ENCODE assay signal across 2 cellular contexts in genomic region chr16:1659071-1659470, GRCh38.
TF ChIP-seq lines count a peak whose summit lies in the region.

No MANE protein-coding gene starts in this region.

TF ChIP-seq in HEK293, 187 proteins besides CTCF, POLR2A, EP300 and RAD21:
- TF ChIP-seq, protein P1, sequence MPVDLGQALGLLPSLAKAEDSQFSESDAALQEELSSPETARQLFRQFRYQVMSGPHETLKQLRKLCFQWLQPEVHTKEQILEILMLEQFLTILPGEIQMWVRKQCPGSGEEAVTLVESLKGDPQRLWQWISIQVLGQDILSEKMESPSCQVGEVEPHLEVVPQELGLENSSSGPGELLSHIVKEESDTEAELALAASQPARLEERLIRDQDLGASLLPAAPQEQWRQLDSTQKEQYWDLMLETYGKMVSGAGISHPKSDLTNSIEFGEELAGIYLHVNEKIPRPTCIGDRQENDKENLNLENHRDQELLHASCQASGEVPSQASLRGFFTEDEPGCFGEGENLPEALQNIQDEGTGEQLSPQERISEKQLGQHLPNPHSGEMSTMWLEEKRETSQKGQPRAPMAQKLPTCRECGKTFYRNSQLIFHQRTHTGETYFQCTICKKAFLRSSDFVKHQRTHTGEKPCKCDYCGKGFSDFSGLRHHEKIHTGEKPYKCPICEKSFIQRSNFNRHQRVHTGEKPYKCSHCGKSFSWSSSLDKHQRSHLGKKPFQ (tag by site-specific recombination; IDR thresholded peaks at IDR 0.05) = 0 out of 2 replicates have a peak, but pooled peaks have one; percentile 15
- TF ChIP-seq, protein P2, sequence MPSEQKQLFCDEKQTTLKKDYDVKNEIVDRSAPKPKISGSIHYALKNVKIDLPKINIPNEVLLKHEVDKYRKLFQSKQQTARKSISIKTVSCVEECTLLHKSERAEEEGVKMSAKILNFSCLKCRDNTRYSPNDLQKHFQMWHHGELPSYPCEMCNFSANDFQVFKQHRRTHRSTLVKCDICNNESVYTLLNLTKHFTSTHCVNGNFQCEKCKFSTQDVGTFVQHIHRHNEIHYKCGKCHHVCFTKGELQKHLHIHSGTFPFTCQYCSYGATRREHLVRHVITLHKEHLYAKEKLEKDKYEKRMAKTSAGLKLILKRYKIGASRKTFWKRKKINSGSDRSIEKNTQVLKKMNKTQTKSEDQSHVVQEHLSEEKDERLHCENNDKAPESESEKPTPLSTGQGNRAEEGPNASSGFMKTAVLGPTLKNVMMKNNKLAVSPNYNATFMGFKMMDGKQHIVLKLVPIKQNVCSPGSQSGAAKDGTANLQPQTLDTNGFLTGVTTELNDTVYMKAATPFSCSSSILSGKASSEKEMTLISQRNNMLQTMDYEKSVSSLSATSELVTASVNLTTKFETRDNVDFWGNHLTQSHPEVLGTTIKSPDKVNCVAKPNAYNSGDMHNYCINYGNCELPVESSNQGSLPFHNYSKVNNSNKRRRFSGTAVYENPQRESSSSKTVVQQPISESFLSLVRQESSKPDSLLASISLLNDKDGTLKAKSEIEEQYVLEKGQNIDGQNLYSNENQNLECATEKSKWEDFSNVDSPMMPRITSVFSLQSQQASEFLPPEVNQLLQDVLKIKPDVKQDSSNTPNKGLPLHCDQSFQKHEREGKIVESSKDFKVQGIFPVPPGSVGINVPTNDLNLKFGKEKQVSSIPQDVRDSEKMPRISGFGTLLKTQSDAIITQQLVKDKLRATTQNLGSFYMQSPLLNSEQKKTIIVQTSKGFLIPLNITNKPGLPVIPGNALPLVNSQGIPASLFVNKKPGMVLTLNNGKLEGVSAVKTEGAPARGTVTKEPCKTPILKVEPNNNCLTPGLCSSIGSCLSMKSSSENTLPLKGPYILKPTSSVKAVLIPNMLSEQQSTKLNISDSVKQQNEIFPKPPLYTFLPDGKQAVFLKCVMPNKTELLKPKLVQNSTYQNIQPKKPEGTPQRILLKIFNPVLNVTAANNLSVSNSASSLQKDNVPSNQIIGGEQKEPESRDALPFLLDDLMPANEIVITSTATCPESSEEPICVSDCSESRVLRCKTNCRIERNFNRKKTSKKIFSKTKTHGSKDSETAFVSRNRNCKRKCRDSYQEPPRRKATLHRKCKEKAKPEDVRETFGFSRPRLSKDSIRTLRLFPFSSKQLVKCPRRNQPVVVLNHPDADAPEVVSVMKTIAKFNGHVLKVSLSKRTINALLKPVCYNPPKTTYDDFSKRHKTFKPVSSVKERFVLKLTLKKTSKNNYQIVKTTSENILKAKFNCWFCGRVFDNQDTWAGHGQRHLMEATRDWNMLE (tag by site-specific recombination; conservative IDR thresholded peaks at IDR 0.05; ENCODE audit: low read depth) = no peak

TF ChIP-seq in endothelial cell of umbilical vein, 7 proteins besides CTCF, POLR2A, EP300 and RAD21:
- TF ChIP-seq JUN (IDR thresholded peaks at IDR 0.05; ENCODE audit: borderline replicate concordance, insufficient read depth, insufficient read length, low read depth) (no peak), POLR2AphosphoS5 (IDR thresholded peaks at IDR 0.05; ENCODE audit: insufficient read depth, low read depth, low read length) (peak; percentile 31)
